Comparison of ENCODE assay signal across 13 cellular contexts in the genomic region with DNA sequence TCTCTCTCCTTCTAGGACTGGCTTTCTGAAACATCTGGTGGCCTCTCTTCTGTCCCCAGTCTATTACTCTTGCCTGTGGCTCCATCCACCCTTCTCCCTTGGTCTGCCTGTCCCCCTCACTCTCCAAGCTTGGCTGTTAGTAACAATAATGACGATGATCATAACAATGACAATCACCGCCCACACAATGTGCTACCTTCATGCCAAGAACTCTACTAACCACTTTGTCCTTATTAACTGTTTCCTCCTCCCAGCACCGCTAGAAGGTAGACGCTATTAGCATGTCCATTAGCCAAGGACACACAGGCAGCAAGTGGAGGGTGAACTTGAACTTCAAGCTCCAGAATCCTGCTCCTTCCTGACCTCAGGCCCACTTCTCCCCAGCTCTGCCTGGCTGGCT. TPM values are rescaled to one million over a fixed set of nuclear protein-coding genes. Genes with fewer than 3 reads are reported as not detected.
A peak's percentile ranks its signal among the peaks of the same experiment; 100 is the strongest.
DNase-seq lines count a peak whose midpoint lies in the region; ATAC-seq and TF ChIP-seq lines count a peak whose summit lies in the region.
"Had no signal": no experiment of that assay in that cellular context is flagged by ENCODE, and none has a peak within 500 bp of the region (broad histone marks: within the 10 kb centered on the region; RNA-seq: fewer than 3 reads in every experiment).

No MANE protein-coding gene starts in this region.

- TF ChIP-seq CTCF in HFFc6 (IDR thresholded peaks at IDR 0.05) (no peak), neural crest cell (conservative IDR thresholded peaks at IDR 0.05) (no peak), uterus (IDR thresholded peaks at IDR 0.05) (no peak)

- no peak for DNase-seq in CD4-positive, CD25-positive, alpha-beta regulatory T cell
- DNase-seq in HFFc6, result no peak
- no peak for DNase-seq in caudate nucleus (lab: John Stamatoyannopoulos, UW)
- no peak for DNase-seq in neural crest cell (ENCODE audit: low read depth, low spot score)
- DNase-seq in dermis blood vessel endothelial cell, result no peak
- no peak for DNase-seq in HAP-1 (ENCODE audit: low spot score in 2 of 2)
- DNase-seq in uterus, result no peak
- DNase-seq: COR-L47, T-helper 9 cell, testis had no signal

- H3K27ac ChIP-seq in CD4-positive, CD25-positive, alpha-beta regulatory T cell (ENCODE audit: insufficient read depth, low read length, poor library complexity, severe bottlenecking), result no peak overlapping the region
- peak overlapping the region; percentile 5 for H3K27ac ChIP-seq in caudate nucleus (ENCODE audit: low read depth, low read length)
- H3K27ac ChIP-seq in uterus, result peak overlapping the region in 1 of 2 donors; percentile 31
- H3K27ac ChIP-seq: testis had no signal

- H3K4me3 Mint-ChIP-seq in CD4-positive, CD25-positive, alpha-beta regulatory T cell, result peak overlapping the region in 3 of 4 donors; percentile 12 to 43 (median 27)
- H3K4me3 Mint-ChIP-seq in HFFc6 (no peak overlapping the region), neural crest cell (peak overlapping the region; percentile 11)

- no peaks in the 10 kb centered on the region for H3K9me3 Mint-ChIP-seq in CD4-positive, CD25-positive, alpha-beta regulatory T cell
- H3K9me3 Mint-ChIP-seq in HFFc6 (no peaks in the 10 kb centered on the region), neural crest cell (no peaks in the 10 kb centered on the region)

- peaks cover 17% of the 10 kb centered on the region for H3K36me3 Mint-ChIP-seq in CD4-positive, CD25-positive, alpha-beta regulatory T cell
- H3K36me3 Mint-ChIP-seq in HFFc6 (ENCODE audit: low read depth) (peaks cover 34% of the 10 kb centered on the region), neural crest cell (ENCODE audit: low read depth) (peaks cover 4% of the 10 kb centered on the region)

- H3K9me3 ChIP-seq in CD4-positive, CD25-positive, alpha-beta regulatory T cell (ENCODE audit: control insufficient read depth in 2 of 2, low read length in 2 of 2), result no peaks in the 10 kb centered on the region
- H3K9me3 ChIP-seq in HAP-1, result no peaks in the 10 kb centered on the region
- H3K9me3 ChIP-seq in uterus, result no peaks in the 10 kb centered on the region
- H3K9me3 ChIP-seq: testis had no signal

- peaks cover 30% of the 10 kb centered on the region for H3K4me1 ChIP-seq in CD4-positive, CD25-positive, alpha-beta regulatory T cell (ENCODE audit: control insufficient read depth, insufficient read depth, low read length, poor library complexity, severe bottlenecking)
- H3K4me1 ChIP-seq in HAP-1, result peaks cover 3% of the 10 kb centered on the region
- H3K4me1 ChIP-seq in uterus, result peaks cover 6 to 24% of the 10 kb centered on the region in 2 donors

- ATAC-seq in CD4-positive, CD25-positive, alpha-beta regulatory T cell (ENCODE audit: low read depth in 2 of 2), result no peak
- no peak for ATAC-seq in HG03280 (IDR thresholded peaks at IDR 0.05; ENCODE audit: unreplicated experiment)
- ATAC-seq: Panc1 had no signal

- H3K4me1 Mint-ChIP-seq in CD4-positive, CD25-positive, alpha-beta regulatory T cell, result peaks cover 9 to 50% (median 30%) of the 10 kb centered on the region in 4 donors
- H3K4me1 Mint-ChIP-seq in HFFc6 (ENCODE audit: low read depth), result peaks cover 29% of the 10 kb centered on the region
- peaks cover 38% of the 10 kb centered on the region for H3K4me1 Mint-ChIP-seq in neural crest cell

- TF ChIP-seq POLR2A in uterus (IDR thresholded peaks at IDR 0.05), result no peak

- peak overlapping the region in 2 of 3 donors; percentile 65 to 74 for H3K27ac Mint-ChIP-seq in CD4-positive, CD25-positive, alpha-beta regulatory T cell
- H3K27ac Mint-ChIP-seq in HFFc6, result peak overlapping the region; percentile 28; the same call in 1 of the 2 replicates
- peak overlapping the region; percentile 48 for H3K27ac Mint-ChIP-seq in neural crest cell (ENCODE audit: unreplicated experiment)

- peaks cover 4% of the 10 kb centered on the region for H3K36me3 ChIP-seq in CD4-positive, CD25-positive, alpha-beta regulatory T cell (ENCODE audit: control insufficient read depth, insufficient read depth, low read length)
- H3K36me3 ChIP-seq in HAP-1 (replicated peaks) (peaks cover 29% of the 10 kb centered on the region), uterus (no peaks in the 10 kb centered on the region)

- intact Hi-C loops in uterus (cut with DNase I; ENCODE audit: low total_unique reads), result no loop called here

- no peak overlapping the region for H3K4me3 ChIP-seq in CD4-positive, CD25-positive, alpha-beta regulatory T cell (ENCODE audit: low read depth, low read length)
- H3K4me3 ChIP-seq in HAP-1, result no peak overlapping the region
- H3K4me3 ChIP-seq in uterus, result no peak overlapping the region
- H3K4me3 ChIP-seq: testis had no signal

- no peaks in the 10 kb centered on the region for H3K27me3 ChIP-seq in CD4-positive, CD25-positive, alpha-beta regulatory T cell (ENCODE audit: control insufficient read depth, insufficient read depth, low read length)
- H3K27me3 ChIP-seq in HAP-1 (ENCODE audit: low read depth) (no peaks in the 10 kb centered on the region), uterus (no peaks in the 10 kb centered on the region)
- H3K27me3 ChIP-seq: testis had no signal

- H3K27me3 Mint-ChIP-seq in CD4-positive, CD25-positive, alpha-beta regulatory T cell, result no peaks in the 10 kb centered on the region
- H3K27me3 Mint-ChIP-seq in HFFc6 (ENCODE audit: insufficient read depth) (peaks cover 2% of the 10 kb centered on the region; the same call in 1 of the 2 replicates), neural crest cell (ENCODE audit: low read depth) (no peaks in the 10 kb centered on the region)

- in situ Hi-C loops in HAP-1 (cut with MboI; ENCODE audit: low sequenced_read_pairs), result no loop called here

RNA-seq across cellular contexts. Expression of a gene that starts 2.7 kb away (rescaled TPM):
- total RNA-seq in CD4-positive, CD25-positive, alpha-beta regulatory T cell, result 37.1 TPM
- 10 to 100 TPM; 24.5 to 28.8 (median 26.2) TPM for polyA plus RNA-seq in CD4-positive, CD25-positive, alpha-beta regulatory T cell
- total RNA-seq in HFFc6 (2021; fragmentation: NEBNext Ultra II Directional; extraction: Animal tissue kit (Norgen Biotek cat#: 25700)), result 10 to 100 TPM; 76.0 to 90.8 (median 87.5) TPM
- 53.2 and 56.2 TPM in 2 replicates for total RNA-seq in neural crest cell
- 14.8 and 28.8 TPM in 2 replicates for total RNA-seq in dermis blood vessel endothelial cell
- total RNA-seq in uterus, result 10 to 100 TPM in 3 of 4 donors, 1 to 10 TPM in 1; 4.9 to 39.8 (median 16.6) TPM

RNA-seq across cellular contexts. Expression of a gene that starts 3.3 kb away (rescaled TPM):
- total RNA-seq in CD4-positive, CD25-positive, alpha-beta regulatory T cell, result 18.5 TPM
- polyA plus RNA-seq in CD4-positive, CD25-positive, alpha-beta regulatory T cell, result 10 to 100 TPM; 49.1 to 60.2 (median 52.9) TPM
- 100 to 1,000 TPM; 131 to 161 (median 159) TPM for total RNA-seq in HFFc6 (2021; fragmentation: NEBNext Ultra II Directional; extraction: Animal tissue kit (Norgen Biotek cat#: 25700))
- 118 and 125 TPM in 2 replicates for total RNA-seq in neural crest cell
- 172 and 278 TPM in 2 replicates for total RNA-seq in dermis blood vessel endothelial cell
- total RNA-seq in uterus, result 100 to 1,000 TPM in 1 of 4 donors, 10 to 100 TPM in 3; 51.9 to 109 (median 77.7) TPM

RNA-seq across cellular contexts. Expression of a gene that starts 25.3 kb away (rescaled TPM):
- total RNA-seq in CD4-positive, CD25-positive, alpha-beta regulatory T cell, result 575 TPM
- polyA plus RNA-seq in CD4-positive, CD25-positive, alpha-beta regulatory T cell, result 1,000 to 10,000 TPM; 4,061 to 5,675 (median 4,823) TPM
- total RNA-seq in HFFc6 (2021; fragmentation: NEBNext Ultra II Directional; extraction: Animal tissue kit (Norgen Biotek cat#: 25700)), result 1,000 to 10,000 TPM; 2,438 to 4,450 (median 3,824) TPM
- total RNA-seq in neural crest cell (908 and 1,003 TPM in 2 replicates), dermis blood vessel endothelial cell (1,252 and 1,399 TPM in 2 replicates), uterus (1,000 to 10,000 TPM in 3 of 4 donors, 100 to 1,000 TPM in 1; 472 to 2,968 (median 1,570) TPM)

RNA-seq across cellular contexts. Expression of a gene that starts 26.5 kb away (rescaled TPM):
- not detected for total RNA-seq in CD4-positive, CD25-positive, alpha-beta regulatory T cell
- polyA plus RNA-seq in CD4-positive, CD25-positive, alpha-beta regulatory T cell, result not detected
- under 1 TPM in 1 of 6 experiments, not detected in 5; 0.46 TPM for total RNA-seq in HFFc6 (2021; fragmentation: NEBNext Ultra II Directional; extraction: Animal tissue kit (Norgen Biotek cat#: 25700))
- total RNA-seq in neural crest cell (not detected in 2 replicates), dermis blood vessel endothelial cell (not detected in 2 replicates), uterus (not detected)
- total RNA-seq: activated CD8-positive, alpha-beta memory T cell treated with anti-CD3 and anti-CD28 coated beads for 36 hours had no signal

RNA-seq across cellular contexts. Expression of a gene that starts 33.7 kb away (rescaled TPM):
- total RNA-seq in CD4-positive, CD25-positive, alpha-beta regulatory T cell, result not detected
- polyA plus RNA-seq in CD4-positive, CD25-positive, alpha-beta regulatory T cell, result not detected
- total RNA-seq in HFFc6 (2021; fragmentation: NEBNext Ultra II Directional; extraction: Animal tissue kit (Norgen Biotek cat#: 25700)), result not detected
- total RNA-seq in neural crest cell, result not detected in 2 replicates
- total RNA-seq in dermis blood vessel endothelial cell, result not detected in 2 replicates
- not detected for total RNA-seq in uterus
- total RNA-seq: activated CD8-positive, alpha-beta memory T cell treated with anti-CD3 and anti-CD28 coated beads for 36 hours; testis had no signal
